Comparison of ENCODE assay signal across 25 cellular contexts in the genomic region with DNA sequence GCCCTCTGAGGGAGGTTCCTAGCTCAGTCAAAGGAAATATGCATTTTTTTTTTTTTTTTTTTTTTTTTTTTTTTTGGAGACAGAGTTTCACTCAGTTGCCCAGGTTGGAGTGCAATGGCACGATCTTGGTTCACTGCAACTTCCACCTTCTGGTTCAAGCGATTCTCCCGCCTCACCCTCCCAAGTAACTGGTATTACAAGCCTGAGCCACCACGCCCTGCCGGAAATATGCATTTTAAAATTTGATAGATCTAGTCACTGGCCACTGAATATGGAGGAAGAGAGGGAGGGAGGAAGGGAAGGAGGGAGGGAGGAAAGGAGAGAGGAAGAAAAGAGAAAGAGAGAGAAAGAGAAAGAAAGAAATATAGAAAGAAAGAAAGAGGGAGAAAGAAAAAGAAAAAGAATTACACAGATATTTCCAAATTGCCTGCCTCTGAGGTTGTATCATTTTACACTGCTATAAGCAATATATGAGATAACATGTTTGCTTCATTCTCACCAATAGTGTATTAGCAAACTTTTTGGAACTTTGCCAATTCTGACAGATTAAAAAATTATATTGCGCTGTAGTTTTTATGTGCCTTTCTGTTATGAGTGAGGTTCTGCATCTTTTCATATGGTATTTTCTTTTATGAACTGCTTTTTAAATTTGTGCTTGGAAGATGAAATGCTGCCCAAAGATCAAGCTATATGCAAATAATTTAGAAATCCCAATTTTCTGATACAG.
"Had no signal": no experiment of that assay in that cellular context is flagged by ENCODE, and none has a peak within 500 bp of the region (broad histone marks: within the 10 kb centered on the region; RNA-seq: fewer than 3 reads in every experiment).

No MANE protein-coding gene starts in this region.

- H3K27ac ChIP-seq: dorsolateral prefrontal cortex, epithelial cell of prostate, esophagus squamous epithelium, gastroesophageal sphincter, left ventricle myocardium inferior, lower lobe of right lung, pancreas, uterus had no signal

- H3K27me3 ChIP-seq: dorsolateral prefrontal cortex, esophagus squamous epithelium, gastroesophageal sphincter, pancreas, uterus had no signal

- H3K4me3 Mint-ChIP-seq: memory B cell, naive B cell, nephron had no signal

- H3K4me3 ChIP-seq: dorsolateral prefrontal cortex, esophagus squamous epithelium, gastroesophageal sphincter, left ventricle myocardium inferior, lower lobe of right lung, pancreas, smooth muscle cell, uterus had no signal

- H3K9me3 ChIP-seq: esophagus squamous epithelium, gastroesophageal sphincter, left ventricle myocardium inferior, lower lobe of right lung, pancreas, uterus had no signal

- H3K4me2 ChIP-seq: smooth muscle cell had no signal

- ATAC-seq: gastroesophageal sphincter, lower lobe of right lung, pancreas, right cardiac atrium had no signal

- DNase-seq: cortex of kidney; dorsolateral prefrontal cortex; effector CD8-positive, alpha-beta T cell; esophagus squamous epithelium; foreskin fibroblast; glutamatergic neuron; islet precursor cell; left ventricle myocardium inferior; lower lobe of right lung; midbrain; naive B cell; occipital lobe; pancreas; right cardiac atrium; stimulated activated CD4-positive, alpha-beta T cell treated with anti-CD3 and anti-CD28 coated beads, Interleukin-2, amount 100 ng/mL, for 48 hours; stimulated activated naive CD4-positive, alpha-beta T cell treated with Interleukin-2 at 50 U/mL for 16 hours; trophoblast cell; uterus had no signal

- H3K36me3 ChIP-seq: esophagus squamous epithelium, gastroesophageal sphincter, left ventricle myocardium inferior, lower lobe of right lung, pancreas, uterus had no signal

- H3K4me1 Mint-ChIP-seq: naive B cell had no signal

- H3K27me3 Mint-ChIP-seq: progenitor cell of endocrine pancreas had no signal

- H3K9me3 Mint-ChIP-seq: memory B cell, nephron had no signal

- FAIRE-seq: endometrium, pancreas had no signal

- H3K36me3 Mint-ChIP-seq: memory B cell, naive B cell had no signal

- H3K4me1 ChIP-seq: esophagus squamous epithelium, gastroesophageal sphincter, left ventricle myocardium inferior, lower lobe of right lung, pancreas, uterus had no signal

- H3K27ac Mint-ChIP-seq: memory B cell, naive B cell, progenitor cell of endocrine pancreas had no signal
